Comparison of ENCODE assay signal across 29 cellular contexts in the genomic region with DNA sequence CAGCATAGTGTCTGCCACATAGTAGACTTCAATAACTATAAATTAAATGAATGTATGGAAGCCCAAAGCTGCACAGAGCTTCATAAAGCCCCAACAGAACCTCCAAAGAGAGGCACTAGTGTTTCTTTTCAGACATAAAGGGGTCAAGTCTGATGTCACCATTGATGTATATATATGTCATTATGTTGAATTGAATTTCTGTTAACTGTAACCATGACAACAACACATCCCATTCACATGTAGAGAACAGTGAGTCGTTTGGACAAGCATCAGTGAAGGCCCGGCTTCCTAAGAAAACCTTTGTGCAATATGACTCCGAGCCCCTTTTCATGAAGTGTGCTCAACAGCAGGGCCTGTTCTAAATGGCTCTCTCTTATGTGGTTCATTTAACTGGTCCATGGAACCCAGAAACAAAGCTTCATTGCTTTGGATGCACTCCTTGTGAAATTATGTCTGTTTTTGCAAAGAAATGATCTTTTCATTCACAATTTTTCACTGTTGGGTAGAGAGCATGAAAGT.
DNase-seq lines count a peak whose midpoint lies in the region; ATAC-seq and TF ChIP-seq lines count a peak whose summit lies in the region.
"Had no signal": no experiment of that assay in that cellular context is flagged by ENCODE, and none has a peak within 500 bp of the region (broad histone marks: within the 10 kb centered on the region; RNA-seq: fewer than 3 reads in every experiment).

No MANE protein-coding gene starts in this region.

- no peaks in the 10 kb centered on the region for H3K27me3 ChIP-seq in endodermal cell (ENCODE audit: control insufficient read depth, insufficient read depth, low read length, poor library complexity, severe bottlenecking)
- H3K27me3 ChIP-seq: neutrophil, SJCRH30, stomach, uterus had no signal

- DNase-seq in activated T-cell treated with anti-CD3 and anti-CD28 coated beads, Interleukin-2, amount 50 U/mL, for 72 hours, result no peak
- no peak for DNase-seq in activated T-cell treated with anti-CD3 and anti-CD28 coated beads, Interleukin-2, amount 50 U/mL, for 4 hours
- DNase-seq in NCI-H748 (lab: John Stamatoyannopoulos, UW; ENCODE audit: unreplicated experiment) (peak; percentile 84), endodermal cell (no peak), renal cortical epithelial cell (ENCODE audit: low read depth) (peak; percentile 22), AG08395 (ENCODE audit: low spot score) (no peak), retina (no peak)
- no peak for DNase-seq in activated CD4-positive, alpha-beta T cell treated with anti-CD3 and anti-CD28 coated beads, Interleukin-2, amount 10 ng/mL, durations not matched to agents 7 days and 5 days
- DNase-seq: activated CD4-positive, alpha-beta memory T cell treated with anti-CD3 and anti-CD28 coated beads for 36 hours; activated CD4-positive, CD25-positive, alpha-beta regulatory T cell; activated naive CD4-positive, alpha-beta T cell treated with Interleukin-2 at 50 U/mL for 16 hours; CD4-positive, alpha-beta memory T cell; cerebellar nuclear complex; DMS 273 treated with DMSO at 0.1 percent for 48 hours; H9; hypothalamus; NCI-H1436; NCI-H2081; NCI-H446; SJCRH30; stimulated activated CD4-positive, alpha-beta T cell treated with anti-CD3 and anti-CD28 coated beads, Interleukin-4, amount 100 ng/mL, for 1 hour; stomach; uterus had no signal

- H3K4me3 Mint-ChIP-seq in activated T-cell treated with anti-CD3 and anti-CD28 coated beads, Interleukin-2, amount 50 U/mL, for 72 hours, result no peak overlapping the region
- H3K4me3 Mint-ChIP-seq in activated T-cell treated with anti-CD3 and anti-CD28 coated beads, Interleukin-2, amount 50 U/mL, for 4 hours, result no peak overlapping the region
- H3K4me3 Mint-ChIP-seq in endodermal cell, result no peak overlapping the region
- no peak overlapping the region for H3K4me3 Mint-ChIP-seq in activated CD4-positive, alpha-beta T cell treated with anti-CD3 and anti-CD28 coated beads, Interleukin-2, amount 10 ng/mL, durations not matched to agents 7 days and 5 days
- H3K4me3 Mint-ChIP-seq: activated CD4-positive, alpha-beta memory T cell treated with anti-CD3 and anti-CD28 coated beads for 36 hours; activated T-helper 1 cell treated with anti-CD3 and anti-CD28 coated beads, Interleukin-12 subunit alpha, Interleukin-12 subunit beta, Interleukin-2, Interleukin-4 antibody, amounts not matched to agents 30 ng/mL and 10 ng/mL and 1 ng/mL, durations not matched to agents 14 hours and 24 hours and 36 hours; brain; CD4-positive, alpha-beta memory T cell; H9; memory B cell had no signal

- H3K36me3 Mint-ChIP-seq in activated T-cell treated with anti-CD3 and anti-CD28 coated beads, Interleukin-2, amount 50 U/mL, for 72 hours (ENCODE audit: insufficient read depth in 2 of 2), result no peaks in the 10 kb centered on the region
- H3K36me3 Mint-ChIP-seq in activated T-cell treated with anti-CD3 and anti-CD28 coated beads, Interleukin-2, amount 50 U/mL, for 4 hours (ENCODE audit: insufficient read depth), result no peaks in the 10 kb centered on the region
- H3K36me3 Mint-ChIP-seq in endodermal cell (ENCODE audit: low read depth), result no peaks in the 10 kb centered on the region
- H3K36me3 Mint-ChIP-seq in activated CD4-positive, alpha-beta T cell treated with anti-CD3 and anti-CD28 coated beads, Interleukin-2, amount 10 ng/mL, durations not matched to agents 7 days and 5 days (ENCODE audit: low read depth), result no peaks in the 10 kb centered on the region
- H3K36me3 Mint-ChIP-seq: activated CD4-positive, alpha-beta memory T cell treated with anti-CD3 and anti-CD28 coated beads for 36 hours; brain; CD4-positive, alpha-beta memory T cell had no signal

- POLR2A ChIA-PET in activated CD4-positive, alpha-beta T cell treated with anti-CD3 and anti-CD28 coated beads, Interleukin-2, amount 10 ng/mL, durations not matched to agents 7 days and 5 days (lab: Charles Lee), result no interaction called here

- H3K4me3 ChIP-seq in endodermal cell (ENCODE audit: low read length), result no peak overlapping the region
- H3K4me3 ChIP-seq: SJCRH30, stomach, uterus had no signal

- H3K27ac ChIP-seq in endodermal cell (ENCODE audit: low read depth, low read length), result peak overlapping the region; percentile 63
- H3K27ac ChIP-seq: KMS-11, neutrophil, SJCRH30, uterus had no signal

- peaks cover 6% of the 10 kb centered on the region for H3K9me3 ChIP-seq in endodermal cell (ENCODE audit: control insufficient read depth, low read length)
- H3K9me3 ChIP-seq: SJCRH30, stomach, uterus had no signal

- H3K36me3 ChIP-seq in endodermal cell (ENCODE audit: control insufficient read depth, insufficient read depth, low read length), result no peaks in the 10 kb centered on the region
- H3K36me3 ChIP-seq: neutrophil, SJCRH30, stomach, uterus had no signal

- H3K9ac ChIP-seq in endodermal cell (ENCODE audit: extremely low read depth, low read length, poor library complexity, severe bottlenecking), result no peak overlapping the region
- H3K9ac ChIP-seq: KMS-11 had no signal

- H3K9me3 Mint-ChIP-seq in activated T-cell treated with anti-CD3 and anti-CD28 coated beads, Interleukin-2, amount 50 U/mL, for 72 hours, result peaks cover 0 to 3% of the 10 kb centered on the region in 2 donors
- no peaks in the 10 kb centered on the region for H3K9me3 Mint-ChIP-seq in activated T-cell treated with anti-CD3 and anti-CD28 coated beads, Interleukin-2, amount 50 U/mL, for 4 hours
- peaks cover 4% of the 10 kb centered on the region for H3K9me3 Mint-ChIP-seq in endodermal cell
- peaks cover 3% of the 10 kb centered on the region for H3K9me3 Mint-ChIP-seq in activated CD4-positive, alpha-beta T cell treated with anti-CD3 and anti-CD28 coated beads, Interleukin-2, amount 10 ng/mL, durations not matched to agents 7 days and 5 days
- H3K9me3 Mint-ChIP-seq: activated CD4-positive, alpha-beta memory T cell treated with anti-CD3 and anti-CD28 coated beads for 36 hours; activated T-helper 1 cell treated with anti-CD3 and anti-CD28 coated beads, Interleukin-12 subunit alpha, Interleukin-12 subunit beta, Interleukin-2, Interleukin-4 antibody, amounts not matched to agents 30 ng/mL and 10 ng/mL and 1 ng/mL, durations not matched to agents 14 hours and 24 hours and 36 hours; brain; CD4-positive, alpha-beta memory T cell; H9; memory B cell had no signal

- H3K27me3 Mint-ChIP-seq in activated T-cell treated with anti-CD3 and anti-CD28 coated beads, Interleukin-2, amount 50 U/mL, for 72 hours (ENCODE audit: low read depth), result no peaks in the 10 kb centered on the region
- H3K27me3 Mint-ChIP-seq in activated T-cell treated with anti-CD3 and anti-CD28 coated beads, Interleukin-2, amount 50 U/mL, for 4 hours (ENCODE audit: low read depth), result no peaks in the 10 kb centered on the region
- H3K27me3 Mint-ChIP-seq in endodermal cell (ENCODE audit: insufficient read depth), result peaks cover 1% of the 10 kb centered on the region
- H3K27me3 Mint-ChIP-seq in activated CD4-positive, alpha-beta T cell treated with anti-CD3 and anti-CD28 coated beads, Interleukin-2, amount 10 ng/mL, durations not matched to agents 7 days and 5 days, result peaks cover 2% of the 10 kb centered on the region
- H3K27me3 Mint-ChIP-seq: activated CD4-positive, alpha-beta memory T cell treated with anti-CD3 and anti-CD28 coated beads for 36 hours; CD4-positive, alpha-beta memory T cell had no signal

- peak; percentile 53 to 54 for ATAC-seq in activated T-cell treated with anti-CD3 and anti-CD28 coated beads, Interleukin-2, amount 50 U/mL, for 72 hours (replicated peaks in 1 of 2)
- no peak for ATAC-seq in activated T-cell treated with anti-CD3 and anti-CD28 coated beads, Interleukin-2, amount 50 U/mL, for 4 hours
- ATAC-seq: left lobe of liver had no signal

- no peak overlapping the region for H3K27ac Mint-ChIP-seq in activated T-cell treated with anti-CD3 and anti-CD28 coated beads, Interleukin-2, amount 50 U/mL, for 72 hours
- H3K27ac Mint-ChIP-seq in endodermal cell, result no peak overlapping the region
- no peak overlapping the region for H3K27ac Mint-ChIP-seq in activated CD4-positive, alpha-beta T cell treated with anti-CD3 and anti-CD28 coated beads, Interleukin-2, amount 10 ng/mL, durations not matched to agents 7 days and 5 days
- H3K27ac Mint-ChIP-seq: activated CD4-positive, alpha-beta memory T cell treated with anti-CD3 and anti-CD28 coated beads for 36 hours; H9; memory B cell had no signal

- TF ChIP-seq CTCF in endodermal cell (conservative IDR thresholded peaks at IDR 0.05), result no peak

- 80 to 90% methylated on average over 1 to 3 of the region's 3 CpGs for WGBS in endodermal cell (ENCODE audit: insufficient coverage in 1 of 2, insufficient read length in 1 of 2), 2 experiments

- CTCF ChIA-PET in activated CD4-positive, alpha-beta T cell treated with anti-CD3 and anti-CD28 coated beads, Interleukin-2, amount 10 ng/mL, durations not matched to agents 7 days and 5 days (lab: Charles Lee), result interaction anchor here (0.6 to 1.5 kb wide), 4 partner anchors 10 to 559 kb away, joined by 3 read pairs; no protein-coding TSS in a partner anchor

- no peaks in the 10 kb centered on the region for H3K4me1 ChIP-seq in endodermal cell (ENCODE audit: control insufficient read depth, insufficient read depth, low read length)
- H3K4me1 ChIP-seq: uterus had no signal

- peaks cover 11% of the 10 kb centered on the region for H3K4me1 Mint-ChIP-seq in activated T-cell treated with anti-CD3 and anti-CD28 coated beads, Interleukin-2, amount 50 U/mL, for 72 hours (ENCODE audit: low read depth)
- no peaks in the 10 kb centered on the region for H3K4me1 Mint-ChIP-seq in activated T-cell treated with anti-CD3 and anti-CD28 coated beads, Interleukin-2, amount 50 U/mL, for 4 hours (ENCODE audit: low read depth)
- peaks cover 5% of the 10 kb centered on the region for H3K4me1 Mint-ChIP-seq in endodermal cell
- peaks cover 11% of the 10 kb centered on the region for H3K4me1 Mint-ChIP-seq in activated CD4-positive, alpha-beta T cell treated with anti-CD3 and anti-CD28 coated beads, Interleukin-2, amount 10 ng/mL, durations not matched to agents 7 days and 5 days
- H3K4me1 Mint-ChIP-seq: memory B cell had no signal

Comparison
In these comparisons a context has a peak if more than half of its experiments do, and no peak if none do; other contexts are left out.
1. ATAC-seq: peak in activated T-cell treated with anti-CD3 and anti-CD28 coated beads, Interleukin-2, amount 50 U/mL, for 72 hours (2 of 2); none in activated T-cell treated with anti-CD3 and anti-CD28 coated beads, Interleukin-2, amount 50 U/mL, for 4 hours (0 of 2).
2. DNase-seq: peak in NCI-H748 (single experiment) and renal cortical epithelial cell (single experiment); none in activated T-cell treated with anti-CD3 and anti-CD28 coated beads, Interleukin-2, amount 50 U/mL, for 72 hours (0 of 2), activated T-cell treated with anti-CD3 and anti-CD28 coated beads, Interleukin-2, amount 50 U/mL, for 4 hours (single experiment), endodermal cell (single experiment), AG08395 (single experiment), activated CD4-positive, alpha-beta T cell treated with anti-CD3 and anti-CD28 coated beads, Interleukin-2, amount 10 ng/mL, durations not matched to agents 7 days and 5 days (single experiment) and retina (single experiment).